16 cellular contexts compared by ENCODE assay signal in genomic region chr2:33633295-33633694, GRCh38. TPM values are rescaled to one million over a fixed set of nuclear protein-coding genes. Genes with fewer than 3 reads are reported as not detected.
A peak's percentile ranks its signal among the peaks of the same experiment; 100 is the strongest.
DNase-seq lines count a peak whose midpoint lies in the region; ATAC-seq and TF ChIP-seq lines count a peak whose summit lies in the region.
"Had no signal": no experiment of that assay in that cellular context is flagged by ENCODE, and none has a peak within 500 bp of the region (broad histone marks: within the 10 kb centered on the region; RNA-seq: fewer than 3 reads in every experiment).

No MANE protein-coding gene starts in this region.

- no peak overlapping the region for H3K27ac Mint-ChIP-seq in activated CD4-positive, alpha-beta T cell treated with anti-CD3 and anti-CD28 coated beads for 36 hours
- H3K27ac Mint-ChIP-seq: CD4-positive, CD25-positive, alpha-beta regulatory T cell; CD8-positive, alpha-beta memory T cell; H9 had no signal

- H3K4me3 ChIP-seq in RWPE2 (ENCODE audit: severe bottlenecking) (no peak overlapping the region), parathyroid adenoma (ENCODE audit: low read depth, low read length) (no peak overlapping the region)

- H3K4me1 Mint-ChIP-seq in activated CD4-positive, alpha-beta T cell treated with anti-CD3 and anti-CD28 coated beads for 36 hours = no peaks in the 10 kb centered on the region
- H3K4me1 Mint-ChIP-seq: CD4-positive, CD25-positive, alpha-beta regulatory T cell; CD8-positive, alpha-beta memory T cell had no signal

- intact Hi-C loops in activated CD4-positive, alpha-beta T cell treated with anti-CD3 and anti-CD28 coated beads for 36 hours (cut with DNase I, micrococcal nuclease) = no loop called here

- H3K36me3 ChIP-seq in RWPE2 (ENCODE audit: low read depth) (no peaks in the 10 kb centered on the region), parathyroid adenoma (ENCODE audit: control insufficient read depth, insufficient read depth, low read length) (no peaks in the 10 kb centered on the region)
- H3K36me3 ChIP-seq: BE2C had no signal

- H3K4me2 ChIP-seq in parathyroid adenoma (ENCODE audit: low read length) = no peak overlapping the region

- TF ChIP-seq CTCF in RWPE2 (IDR thresholded peaks at IDR 0.05; ENCODE audit: poor library complexity, severe bottlenecking) (no peak), foreskin keratinocyte (conservative IDR thresholded peaks at IDR 0.05) (no peak), parathyroid adenoma (IDR thresholded peaks at IDR 0.05) (no peak)

- peak; percentile 58; the same call in 2 of the 3 replicates for ATAC-seq in RWPE2 (ENCODE audit: low read depth)
- peak; percentile 24 for ATAC-seq in foreskin keratinocyte
- no peak for ATAC-seq in HG03139 (IDR thresholded peaks at IDR 0.05; ENCODE audit: unreplicated experiment)
- no peak for ATAC-seq in activated CD4-positive, alpha-beta T cell treated with anti-CD3 and anti-CD28 coated beads for 36 hours

- H3K27ac ChIP-seq in RWPE2 (ENCODE audit: poor library complexity, severe bottlenecking) = no peak overlapping the region
- no peak overlapping the region for H3K27ac ChIP-seq in foreskin keratinocyte
- H3K27ac ChIP-seq in parathyroid adenoma = peak overlapping the region; percentile 97

- POLR2A ChIA-PET in activated CD4-positive, alpha-beta T cell treated with anti-CD3 and anti-CD28 coated beads for 36 hours (lab: Charles Lee) = no interaction called here

- DNase-seq in RWPE2 (ENCODE audit: low spot score) (no peak), foreskin keratinocyte (peak; percentile 5 to 38), LoVo (ENCODE audit: low spot score) (no peak)
- DNase-seq in stimulated activated CD4-positive, alpha-beta T cell treated with anti-CD3 and anti-CD28 coated beads, Interleukin-2, amount 100 ng/mL, for 24 hours = no peak
- no peak for DNase-seq in activated CD4-positive, alpha-beta T cell treated with anti-CD3 and anti-CD28 coated beads for 36 hours
- DNase-seq: ACHN; C1 segment of cervical spinal cord; CD4-positive, CD25-positive, alpha-beta regulatory T cell; CD8-positive, alpha-beta memory T cell; COR-L47; DMS53; DND-41; H9 had no signal

- no peaks in the 10 kb centered on the region for H3K4me1 ChIP-seq in RWPE2 (ENCODE audit: insufficient read depth, poor library complexity, severe bottlenecking)
- no peaks in the 10 kb centered on the region for H3K4me1 ChIP-seq in foreskin keratinocyte
- H3K4me1 ChIP-seq in parathyroid adenoma = peaks cover 49% of the 10 kb centered on the region

- H3K9me3 ChIP-seq in RWPE2 (ENCODE audit: severe bottlenecking) = no peaks in the 10 kb centered on the region
- no peaks in the 10 kb centered on the region for H3K9me3 ChIP-seq in parathyroid adenoma (ENCODE audit: control insufficient read depth, low read length)
- H3K9me3 ChIP-seq: BE2C had no signal

- no peak overlapping the region for H3K9ac ChIP-seq in parathyroid adenoma

- H3K27me3 Mint-ChIP-seq in activated CD4-positive, alpha-beta T cell treated with anti-CD3 and anti-CD28 coated beads for 36 hours = no peaks in the 10 kb centered on the region
- H3K27me3 Mint-ChIP-seq: CD4-positive, CD25-positive, alpha-beta regulatory T cell had no signal

- H3K27me3 ChIP-seq in RWPE2 (ENCODE audit: insufficient read depth, poor library complexity, severe bottlenecking) (no peaks in the 10 kb centered on the region), foreskin keratinocyte (no peaks in the 10 kb centered on the region), parathyroid adenoma (ENCODE audit: control insufficient read depth, insufficient read depth, low read length) (no peaks in the 10 kb centered on the region)
- H3K27me3 ChIP-seq: BE2C had no signal

- CTCF ChIA-PET in activated CD4-positive, alpha-beta T cell treated with anti-CD3 and anti-CD28 coated beads for 36 hours (lab: Charles Lee) = no interaction called here

- peaks cover 3% of the 10 kb centered on the region for H3K79me2 ChIP-seq in parathyroid adenoma

- H3K4me3 Mint-ChIP-seq in activated CD4-positive, alpha-beta T cell treated with anti-CD3 and anti-CD28 coated beads for 36 hours = no peak overlapping the region
- H3K4me3 Mint-ChIP-seq: CD4-positive, CD25-positive, alpha-beta regulatory T cell; CD8-positive, alpha-beta memory T cell; H9 had no signal

- no peaks in the 10 kb centered on the region for H3K36me3 Mint-ChIP-seq in activated CD4-positive, alpha-beta T cell treated with anti-CD3 and anti-CD28 coated beads for 36 hours (ENCODE audit: low read depth)
- H3K36me3 Mint-ChIP-seq: CD4-positive, CD25-positive, alpha-beta regulatory T cell had no signal

- peak overlapping the region; percentile 50 for H2AFZ ChIP-seq in parathyroid adenoma

- H3K9me3 Mint-ChIP-seq in activated CD4-positive, alpha-beta T cell treated with anti-CD3 and anti-CD28 coated beads for 36 hours (ENCODE audit: low read depth) = no peaks in the 10 kb centered on the region
- H3K9me3 Mint-ChIP-seq: CD8-positive, alpha-beta memory T cell had no signal

RNA-seq across cellular contexts. Expression of gene FAM98A, which starts 34.2 kb away (rescaled TPM):
- total RNA-seq in foreskin keratinocyte = 57.1 and 58.7 TPM in 2 replicates
- 24.5 and 27.3 TPM in 2 replicates for polyA plus RNA-seq in foreskin keratinocyte
- total RNA-seq in activated CD4-positive, alpha-beta T cell treated with anti-CD3 and anti-CD28 coated beads for 36 hours = 10 to 100 TPM; 42.9 to 61.5 TPM

Comparison
In these comparisons a context has a peak if more than half of its experiments do, and no peak if none do; other contexts are left out.
1. ATAC-seq: peak in RWPE2 (single experiment) and foreskin keratinocyte (single experiment); none in HG03139 (single experiment) and activated CD4-positive, alpha-beta T cell treated with anti-CD3 and anti-CD28 coated beads for 36 hours (single experiment).
2. DNase-seq: peak in foreskin keratinocyte (2 of 2); none in RWPE2 (single experiment), LoVo (single experiment), stimulated activated CD4-positive, alpha-beta T cell treated with anti-CD3 and anti-CD28 coated beads, Interleukin-2, amount 100 ng/mL, for 24 hours (0 of 2) and activated CD4-positive, alpha-beta T cell treated with anti-CD3 and anti-CD28 coated beads for 36 hours (single experiment).